ENCODE assay signal across 19 cellular contexts in the genomic region with DNA sequence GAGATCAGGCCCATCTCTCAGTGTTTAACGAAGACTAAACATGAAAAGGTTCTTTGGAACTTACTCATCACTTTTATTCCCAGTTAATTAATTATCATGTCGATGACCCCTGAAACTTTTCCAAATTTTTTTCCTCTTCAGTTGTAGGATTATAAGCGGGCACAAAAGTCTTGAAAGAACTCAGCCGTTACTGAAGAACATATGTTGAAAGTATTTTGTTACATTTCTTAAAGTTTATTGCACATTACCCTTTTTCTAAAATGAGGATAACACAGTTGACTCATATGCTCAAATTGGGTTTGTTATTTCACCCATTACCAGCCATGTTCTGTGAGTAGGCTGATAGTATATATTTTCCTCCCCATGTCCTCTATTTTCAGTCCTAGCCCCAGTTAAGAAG.
DNase-seq lines count a peak whose midpoint lies in the region; ATAC-seq and TF ChIP-seq lines count a peak whose summit lies in the region.
"Had no signal": no experiment of that assay in that cellular context is flagged by ENCODE, and none has a peak within 500 bp of the region (broad histone marks: within the 10 kb centered on the region; RNA-seq: fewer than 3 reads in every experiment).

No MANE protein-coding gene starts in this region.

- H2AFZ ChIP-seq in fibroblast of lung (ENCODE audit: low read length) = no peak overlapping the region

- H3K79me2 ChIP-seq in fibroblast of lung (ENCODE audit: control insufficient read depth, insufficient read depth, low read length) = no peaks in the 10 kb centered on the region

- H3K36me3 ChIP-seq in left ventricle myocardium inferior = no peaks in the 10 kb centered on the region
- H3K36me3 ChIP-seq in fibroblast of lung (ENCODE audit: control insufficient read depth, insufficient read depth, low read length) = no peaks in the 10 kb centered on the region
- no peaks in the 10 kb centered on the region for H3K36me3 ChIP-seq in gastrocnemius medialis
- H3K36me3 ChIP-seq in uterus = no peaks in the 10 kb centered on the region
- H3K36me3 ChIP-seq: lower lobe of right lung, right lobe of liver had no signal

- TF ChIP-seq CTCF in left ventricle myocardium inferior (IDR thresholded peaks at IDR 0.05; ENCODE audit: borderline replicate concordance) (no peak), fibroblast of lung (conservative IDR thresholded peaks at IDR 0.05 in 1 of 2, IDR thresholded peaks at IDR 0.05 in 1 of 2; ENCODE audit: low read depth in 1 of 2, low read length in 2 of 2) (no peak), gastrocnemius medialis (IDR thresholded peaks at IDR 0.05 in 4 of 5, conservative IDR thresholded peaks at IDR 0.05 in 1 of 5) (no peak), uterus (IDR thresholded peaks at IDR 0.05) (no peak)

- DNase-seq in left ventricle myocardium inferior (no peak), Right ventricle myocardium superior (no peak), fibroblast of lung (ENCODE audit: low read depth in 2 of 2) (peak; percentile 61 to 84), gastrocnemius medialis (no peak), uterus (no peak), Ammon's horn (ENCODE audit: low spot score) (no peak), sciatic nerve (ENCODE audit: low spot score) (no peak)
- DNase-seq: activated CD4-positive, alpha-beta T cell treated with anti-CD3 and anti-CD28 coated beads for 4 hours; effector memory CD8-positive, alpha-beta T cell; hippocampal formation; Karpas-422; lower lobe of right lung; NCI-H1092; NCI-H2081; NCI-H446; occipital lobe; right lobe of liver; stimulated activated naive CD4-positive, alpha-beta T cell treated with Interleukin-2 at 50 U/mL for 16 hours had no signal

- H3K4me3 ChIP-seq in left ventricle myocardium inferior = no peak overlapping the region
- H3K4me3 ChIP-seq in fibroblast of lung (replicated peaks in 1 of 4; ENCODE audit: control extremely low read depth in 1 of 4, insufficient read depth in 1 of 4, low read depth in 3 of 4, low read length in 4 of 4) = no peak overlapping the region
- no peak overlapping the region for H3K4me3 ChIP-seq in gastrocnemius medialis
- no peak overlapping the region for H3K4me3 ChIP-seq in uterus
- H3K4me3 ChIP-seq: lower lobe of right lung, right lobe of liver had no signal

- H3K4me1 ChIP-seq in left ventricle myocardium inferior (peaks cover 5% of the 10 kb centered on the region), fibroblast of lung (ENCODE audit: control insufficient read depth, extremely low read depth, insufficient read depth, low read length) (peaks cover 5% of the 10 kb centered on the region), gastrocnemius medialis (no peaks in the 10 kb centered on the region), uterus (peaks cover 0 to 17% of the 10 kb centered on the region in 2 donors)
- H3K4me1 ChIP-seq: lower lobe of right lung, right lobe of liver had no signal

- peak overlapping the region; percentile 64 for H3K4me2 ChIP-seq in fibroblast of lung (ENCODE audit: extremely low read depth, insufficient read depth, low read length)

- no peak overlapping the region for H3K9ac ChIP-seq in fibroblast of lung (ENCODE audit: insufficient read depth, low read length)

- ATAC-seq in Right ventricle myocardium superior (ENCODE audit: poor library complexity) = no peak
- no peak for ATAC-seq in gastrocnemius medialis
- ATAC-seq in HG02623 (IDR thresholded peaks at IDR 0.05; ENCODE audit: unreplicated experiment) = no peak
- no peak for ATAC-seq in sciatic nerve
- ATAC-seq: effector memory CD8-positive, alpha-beta T cell; lower lobe of right lung; right lobe of liver had no signal

- no peaks in the 10 kb centered on the region for H4K20me1 ChIP-seq in fibroblast of lung (ENCODE audit: control insufficient read depth, extremely low read depth, insufficient read depth, low read length)

- H3K27ac ChIP-seq in left ventricle myocardium inferior (replicated peaks) (peak overlapping the region; percentile 61), fibroblast of lung (ENCODE audit: insufficient read depth, low read length) (peak overlapping the region; percentile 60), gastrocnemius medialis (peak overlapping the region in 3 of 4 donors; percentile 23 to 39 (median 30)), uterus (peak overlapping the region; percentile 68 to 81)
- H3K27ac ChIP-seq: lower lobe of right lung, right lobe of liver had no signal

- intact Hi-C loops in left ventricle myocardium inferior (cut with micrococcal nuclease) (no loop called here), Right ventricle myocardium superior (cut with DNase I) (no loop called here), gastrocnemius medialis (cut with DNase I; ENCODE audit: low total_unique reads) (loop anchor here (5.0 kb wide), 1 partner anchor 69 kb away; no protein-coding TSS in a partner anchor), uterus (cut with DNase I; ENCODE audit: low total_unique reads) (no loop called here), sciatic nerve (cut with DNase I) (no loop called here)

- TF ChIP-seq POLR2A in gastrocnemius medialis (IDR thresholded peaks at IDR 0.05) (no peak), uterus (IDR thresholded peaks at IDR 0.05) (no peak)

- H3K9me3 ChIP-seq in left ventricle myocardium inferior (replicated peaks) (no peaks in the 10 kb centered on the region), fibroblast of lung (ENCODE audit: control insufficient read depth, insufficient read depth, low read depth, low read length) (no peaks in the 10 kb centered on the region), gastrocnemius medialis (no peaks in the 10 kb centered on the region), uterus (no peaks in the 10 kb centered on the region)
- H3K9me3 ChIP-seq: lower lobe of right lung, right lobe of liver had no signal

- H3K27me3 ChIP-seq in left ventricle myocardium inferior (ENCODE audit: low read depth) = no peaks in the 10 kb centered on the region
- H3K27me3 ChIP-seq in fibroblast of lung (ENCODE audit: control insufficient read depth, insufficient read depth, low read length) = no peaks in the 10 kb centered on the region
- no peaks in the 10 kb centered on the region for H3K27me3 ChIP-seq in gastrocnemius medialis
- no peaks in the 10 kb centered on the region for H3K27me3 ChIP-seq in uterus
- H3K27me3 ChIP-seq: right lobe of liver had no signal

- in situ Hi-C loops in gastrocnemius medialis (cut with MboI; ENCODE audit: low sequenced_read_pairs in 4 of 4) = no loop called here

Comparison
In these comparisons a context has a peak if more than half of its experiments do, and no peak if none do; other contexts are left out.
1. DNase-seq: peak in fibroblast of lung (2 of 2); none in left ventricle myocardium inferior (single experiment), Right ventricle myocardium superior (single experiment), gastrocnemius medialis (0 of 2), uterus (0 of 2), Ammon's horn (single experiment) and sciatic nerve (single experiment).
2. Peak in every context shown above with its lines, with median percentiles within 50 percentile points of each other: H3K27ac ChIP-seq.